Comparison of ENCODE assay signal across 1 cellular context in the genomic region with DNA sequence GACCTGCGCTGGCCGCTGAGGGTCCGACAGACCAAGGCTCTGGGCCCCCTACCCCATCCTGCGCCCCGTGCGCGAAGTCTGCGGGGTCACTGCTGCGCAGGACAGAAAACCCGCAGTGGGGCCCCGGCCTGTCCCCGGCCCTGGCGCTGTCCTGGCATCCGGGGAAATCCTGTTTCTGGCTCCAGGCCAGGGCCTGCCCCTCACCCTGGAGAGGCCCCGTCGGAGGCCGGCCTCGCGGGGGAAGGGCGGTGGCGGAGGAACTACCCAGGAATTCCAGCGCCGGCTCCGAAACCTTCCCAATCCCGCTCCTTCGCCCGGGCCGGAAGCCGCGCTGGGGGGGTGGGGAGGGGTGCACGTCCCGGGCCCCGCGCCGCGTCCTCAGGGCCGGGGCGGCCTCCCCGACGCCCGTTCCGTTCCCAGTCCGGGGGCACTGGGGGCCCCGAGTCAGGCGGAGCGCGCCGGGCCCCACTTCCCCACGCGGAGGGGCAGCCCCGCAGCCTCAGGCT.
TF ChIP-seq lines count a peak whose summit lies in the region.

No MANE protein-coding gene starts in this region.

TF ChIP-seq in HepG2, 621 proteins besides CTCF, POLR2A, EP300 and RAD21 (continued from another document and continues in another):
- TF ChIP-seq SP2 (CRISPR knock-in tag; IDR thresholded peaks at IDR 0.05) (no peak), ZNF557 (CRISPR knock-in tag; IDR thresholded peaks at IDR 0.05) (no peak), HDAC1 (CRISPR knock-in tag; IDR thresholded peaks at IDR 0.05) (no peak), ZNF460 (CRISPR knock-in tag; IDR thresholded peaks at IDR 0.05; ENCODE audit: borderline replicate concordance) (no peak), ZNF816 (CRISPR knock-in tag; IDR thresholded peaks at IDR 0.05; ENCODE audit: borderline replicate concordance) (no peak), ATM (IDR thresholded peaks at IDR 0.05; ENCODE audit: borderline replicate concordance) (no peak), THAP11 (CRISPR knock-in tag; IDR thresholded peaks at IDR 0.05) (no peak), NFE2L1 (CRISPR knock-in tag; IDR thresholded peaks at IDR 0.05; ENCODE audit: borderline replicate concordance) (no peak), ELF1 (CRISPR knock-in tag; IDR thresholded peaks at IDR 0.05) (no peak), SYNCRIP (IDR thresholded peaks at IDR 0.05; ENCODE audit: insufficient read depth, low read depth, low read length) (no peak), ZNF619 (CRISPR knock-in tag; IDR thresholded peaks at IDR 0.05) (no peak), KDM6A (CRISPR knock-in tag; IDR thresholded peaks at IDR 0.05; ENCODE audit: low read depth) (no peak), CENPX (CRISPR knock-in tag; IDR thresholded peaks at IDR 0.05) (no peak), KDM4B (CRISPR knock-in tag; IDR thresholded peaks at IDR 0.05) (no peak), RBM39 (IDR thresholded peaks at IDR 0.05; ENCODE audit: low read depth, low read length, poor library complexity, severe bottlenecking) (peak; percentile 8), MXD4 (CRISPR knock-in tag; IDR thresholded peaks at IDR 0.05) (no peak), HHEX (CRISPR knock-in tag; IDR thresholded peaks at IDR 0.05) (no peak), DR1 (CRISPR knock-in tag; IDR thresholded peaks at IDR 0.05) (no peak), ZNF136 (CRISPR knock-in tag; IDR thresholded peaks at IDR 0.05; ENCODE audit: low read depth) (no peak), ZNF75D (CRISPR knock-in tag; IDR thresholded peaks at IDR 0.05; ENCODE audit: borderline replicate concordance) (no peak), MAZ (IDR thresholded peaks at IDR 0.05; ENCODE audit: borderline replicate concordance, low read depth, low read length) (no peak), MAZ (CRISPR knock-in tag; IDR thresholded peaks at IDR 0.05; ENCODE audit: low read depth) (peak; percentile 47; the same call in 1 of the 2 replicates), ZNF615 (CRISPR knock-in tag; IDR thresholded peaks at IDR 0.05; ENCODE audit: borderline replicate concordance) (no peak), ARNTL (CRISPR knock-in tag; IDR thresholded peaks at IDR 0.05) (no peak), MAFK (conservative IDR thresholded peaks at IDR 0.05 in 1 of 2, IDR thresholded peaks at IDR 0.05 in 1 of 2; ENCODE audit: low read length in 2 of 2) (no peak), ZNF713 (CRISPR knock-in tag; IDR thresholded peaks at IDR 0.05) (no peak)
- TF ChIP-seq, protein P1, sequence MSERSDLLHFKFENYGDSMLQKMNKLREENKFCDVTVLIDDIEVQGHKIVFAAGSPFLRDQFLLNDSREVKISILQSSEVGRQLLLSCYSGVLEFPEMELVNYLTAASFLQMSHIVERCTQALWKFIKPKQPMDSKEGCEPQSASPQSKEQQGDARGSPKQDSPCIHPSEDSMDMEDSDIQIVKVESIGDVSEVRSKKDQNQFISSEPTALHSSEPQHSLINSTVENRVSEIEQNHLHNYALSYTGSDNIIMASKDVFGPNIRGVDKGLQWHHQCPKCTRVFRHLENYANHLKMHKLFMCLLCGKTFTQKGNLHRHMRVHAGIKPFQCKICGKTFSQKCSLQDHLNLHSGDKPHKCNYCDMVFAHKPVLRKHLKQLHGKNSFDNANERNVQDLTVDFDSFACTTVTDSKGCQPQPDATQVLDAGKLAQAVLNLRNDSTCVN (CRISPR knock-in tag; IDR thresholded peaks at IDR 0.05; ENCODE audit: borderline replicate concordance) = no peak
- TF ChIP-seq, protein P2, sequence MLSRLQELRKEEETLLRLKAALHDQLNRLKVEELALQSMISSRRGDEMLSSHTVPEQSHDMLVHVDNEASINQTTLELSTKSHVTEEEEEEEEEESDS (CRISPR knock-in tag; IDR thresholded peaks at IDR 0.05; ENCODE audit: borderline replicate concordance) = no peak
- TF ChIP-seq, protein P3, sequence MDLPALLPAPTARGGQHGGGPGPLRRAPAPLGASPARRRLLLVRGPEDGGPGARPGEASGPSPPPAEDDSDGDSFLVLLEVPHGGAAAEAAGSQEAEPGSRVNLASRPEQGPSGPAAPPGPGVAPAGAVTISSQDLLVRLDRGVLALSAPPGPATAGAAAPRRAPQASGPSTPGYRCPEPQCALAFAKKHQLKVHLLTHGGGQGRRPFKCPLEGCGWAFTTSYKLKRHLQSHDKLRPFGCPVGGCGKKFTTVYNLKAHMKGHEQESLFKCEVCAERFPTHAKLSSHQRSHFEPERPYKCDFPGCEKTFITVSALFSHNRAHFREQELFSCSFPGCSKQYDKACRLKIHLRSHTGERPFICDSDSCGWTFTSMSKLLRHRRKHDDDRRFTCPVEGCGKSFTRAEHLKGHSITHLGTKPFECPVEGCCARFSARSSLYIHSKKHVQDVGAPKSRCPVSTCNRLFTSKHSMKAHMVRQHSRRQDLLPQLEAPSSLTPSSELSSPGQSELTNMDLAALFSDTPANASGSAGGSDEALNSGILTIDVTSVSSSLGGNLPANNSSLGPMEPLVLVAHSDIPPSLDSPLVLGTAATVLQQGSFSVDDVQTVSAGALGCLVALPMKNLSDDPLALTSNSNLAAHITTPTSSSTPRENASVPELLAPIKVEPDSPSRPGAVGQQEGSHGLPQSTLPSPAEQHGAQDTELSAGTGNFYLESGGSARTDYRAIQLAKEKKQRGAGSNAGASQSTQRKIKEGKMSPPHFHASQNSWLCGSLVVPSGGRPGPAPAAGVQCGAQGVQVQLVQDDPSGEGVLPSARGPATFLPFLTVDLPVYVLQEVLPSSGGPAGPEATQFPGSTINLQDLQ (CRISPR knock-in tag; IDR thresholded peaks at IDR 0.05) = no peak
- TF ChIP-seq, protein P4, sequence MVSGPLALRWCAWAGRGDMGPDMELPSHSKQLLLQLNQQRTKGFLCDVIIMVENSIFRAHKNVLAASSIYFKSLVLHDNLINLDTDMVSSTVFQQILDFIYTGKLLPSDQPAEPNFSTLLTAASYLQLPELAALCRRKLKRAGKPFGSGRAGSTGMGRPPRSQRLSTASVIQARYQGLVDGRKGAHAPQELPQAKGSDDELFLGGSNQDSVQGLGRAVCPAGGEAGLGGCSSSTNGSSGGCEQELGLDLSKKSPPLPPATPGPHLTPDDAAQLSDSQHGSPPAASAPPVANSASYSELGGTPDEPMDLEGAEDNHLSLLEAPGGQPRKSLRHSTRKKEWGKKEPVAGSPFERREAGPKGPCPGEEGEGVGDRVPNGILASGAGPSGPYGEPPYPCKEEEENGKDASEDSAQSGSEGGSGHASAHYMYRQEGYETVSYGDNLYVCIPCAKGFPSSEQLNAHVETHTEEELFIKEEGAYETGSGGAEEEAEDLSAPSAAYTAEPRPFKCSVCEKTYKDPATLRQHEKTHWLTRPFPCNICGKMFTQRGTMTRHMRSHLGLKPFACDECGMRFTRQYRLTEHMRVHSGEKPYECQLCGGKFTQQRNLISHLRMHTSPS (CRISPR knock-in tag; IDR thresholded peaks at IDR 0.05; ENCODE audit: low read depth) = no peak
- TF ChIP-seq, protein P5, sequence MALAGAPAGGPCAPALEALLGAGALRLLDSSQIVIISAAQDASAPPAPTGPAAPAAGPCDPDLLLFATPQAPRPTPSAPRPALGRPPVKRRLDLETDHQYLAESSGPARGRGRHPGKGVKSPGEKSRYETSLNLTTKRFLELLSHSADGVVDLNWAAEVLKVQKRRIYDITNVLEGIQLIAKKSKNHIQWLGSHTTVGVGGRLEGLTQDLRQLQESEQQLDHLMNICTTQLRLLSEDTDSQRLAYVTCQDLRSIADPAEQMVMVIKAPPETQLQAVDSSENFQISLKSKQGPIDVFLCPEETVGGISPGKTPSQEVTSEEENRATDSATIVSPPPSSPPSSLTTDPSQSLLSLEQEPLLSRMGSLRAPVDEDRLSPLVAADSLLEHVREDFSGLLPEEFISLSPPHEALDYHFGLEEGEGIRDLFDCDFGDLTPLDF (CRISPR knock-in tag; IDR thresholded peaks at IDR 0.05) = no peak
- TF ChIP-seq, protein P6, sequence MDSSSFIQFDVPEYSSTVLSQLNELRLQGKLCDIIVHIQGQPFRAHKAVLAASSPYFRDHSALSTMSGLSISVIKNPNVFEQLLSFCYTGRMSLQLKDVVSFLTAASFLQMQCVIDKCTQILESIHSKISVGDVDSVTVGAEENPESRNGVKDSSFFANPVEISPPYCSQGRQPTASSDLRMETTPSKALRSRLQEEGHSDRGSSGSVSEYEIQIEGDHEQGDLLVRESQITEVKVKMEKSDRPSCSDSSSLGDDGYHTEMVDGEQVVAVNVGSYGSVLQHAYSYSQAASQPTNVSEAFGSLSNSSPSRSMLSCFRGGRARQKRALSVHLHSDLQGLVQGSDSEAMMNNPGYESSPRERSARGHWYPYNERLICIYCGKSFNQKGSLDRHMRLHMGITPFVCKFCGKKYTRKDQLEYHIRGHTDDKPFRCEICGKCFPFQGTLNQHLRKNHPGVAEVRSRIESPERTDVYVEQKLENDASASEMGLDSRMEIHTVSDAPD (CRISPR knock-in tag; IDR thresholded peaks at IDR 0.05) = no peak
- TF ChIP-seq, protein P7, sequence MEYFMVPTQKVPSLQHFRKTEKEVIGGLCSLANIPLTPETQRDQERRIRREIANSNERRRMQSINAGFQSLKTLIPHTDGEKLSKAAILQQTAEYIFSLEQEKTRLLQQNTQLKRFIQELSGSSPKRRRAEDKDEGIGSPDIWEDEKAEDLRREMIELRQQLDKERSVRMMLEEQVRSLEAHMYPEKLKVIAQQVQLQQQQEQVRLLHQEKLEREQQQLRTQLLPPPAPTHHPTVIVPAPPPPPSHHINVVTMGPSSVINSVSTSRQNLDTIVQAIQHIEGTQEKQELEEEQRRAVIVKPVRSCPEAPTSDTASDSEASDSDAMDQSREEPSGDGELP (IDR thresholded peaks at IDR 0.05; ENCODE audit: borderline replicate concordance, low read depth) = no peak
- TF ChIP-seq, protein P8, sequence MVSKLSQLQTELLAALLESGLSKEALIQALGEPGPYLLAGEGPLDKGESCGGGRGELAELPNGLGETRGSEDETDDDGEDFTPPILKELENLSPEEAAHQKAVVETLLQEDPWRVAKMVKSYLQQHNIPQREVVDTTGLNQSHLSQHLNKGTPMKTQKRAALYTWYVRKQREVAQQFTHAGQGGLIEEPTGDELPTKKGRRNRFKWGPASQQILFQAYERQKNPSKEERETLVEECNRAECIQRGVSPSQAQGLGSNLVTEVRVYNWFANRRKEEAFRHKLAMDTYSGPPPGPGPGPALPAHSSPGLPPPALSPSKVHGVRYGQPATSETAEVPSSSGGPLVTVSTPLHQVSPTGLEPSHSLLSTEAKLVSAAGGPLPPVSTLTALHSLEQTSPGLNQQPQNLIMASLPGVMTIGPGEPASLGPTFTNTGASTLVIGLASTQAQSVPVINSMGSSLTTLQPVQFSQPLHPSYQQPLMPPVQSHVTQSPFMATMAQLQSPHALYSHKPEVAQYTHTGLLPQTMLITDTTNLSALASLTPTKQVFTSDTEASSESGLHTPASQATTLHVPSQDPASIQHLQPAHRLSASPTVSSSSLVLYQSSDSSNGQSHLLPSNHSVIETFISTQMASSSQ (IDR thresholded peaks at IDR 0.05; ENCODE audit: low read depth) = no peak
- TF ChIP-seq, protein P8 (CRISPR knock-in tag; IDR thresholded peaks at IDR 0.05; ENCODE audit: borderline replicate concordance) = no peak
- TF ChIP-seq, protein P9, sequence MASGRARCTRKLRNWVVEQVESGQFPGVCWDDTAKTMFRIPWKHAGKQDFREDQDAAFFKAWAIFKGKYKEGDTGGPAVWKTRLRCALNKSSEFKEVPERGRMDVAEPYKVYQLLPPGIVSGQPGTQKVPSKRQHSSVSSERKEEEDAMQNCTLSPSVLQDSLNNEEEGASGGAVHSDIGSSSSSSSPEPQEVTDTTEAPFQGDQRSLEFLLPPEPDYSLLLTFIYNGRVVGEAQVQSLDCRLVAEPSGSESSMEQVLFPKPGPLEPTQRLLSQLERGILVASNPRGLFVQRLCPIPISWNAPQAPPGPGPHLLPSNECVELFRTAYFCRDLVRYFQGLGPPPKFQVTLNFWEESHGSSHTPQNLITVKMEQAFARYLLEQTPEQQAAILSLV (CRISPR knock-in tag; IDR thresholded peaks at IDR 0.05; ENCODE audit: borderline replicate concordance) = no peak
- TF ChIP-seq, protein P10, sequence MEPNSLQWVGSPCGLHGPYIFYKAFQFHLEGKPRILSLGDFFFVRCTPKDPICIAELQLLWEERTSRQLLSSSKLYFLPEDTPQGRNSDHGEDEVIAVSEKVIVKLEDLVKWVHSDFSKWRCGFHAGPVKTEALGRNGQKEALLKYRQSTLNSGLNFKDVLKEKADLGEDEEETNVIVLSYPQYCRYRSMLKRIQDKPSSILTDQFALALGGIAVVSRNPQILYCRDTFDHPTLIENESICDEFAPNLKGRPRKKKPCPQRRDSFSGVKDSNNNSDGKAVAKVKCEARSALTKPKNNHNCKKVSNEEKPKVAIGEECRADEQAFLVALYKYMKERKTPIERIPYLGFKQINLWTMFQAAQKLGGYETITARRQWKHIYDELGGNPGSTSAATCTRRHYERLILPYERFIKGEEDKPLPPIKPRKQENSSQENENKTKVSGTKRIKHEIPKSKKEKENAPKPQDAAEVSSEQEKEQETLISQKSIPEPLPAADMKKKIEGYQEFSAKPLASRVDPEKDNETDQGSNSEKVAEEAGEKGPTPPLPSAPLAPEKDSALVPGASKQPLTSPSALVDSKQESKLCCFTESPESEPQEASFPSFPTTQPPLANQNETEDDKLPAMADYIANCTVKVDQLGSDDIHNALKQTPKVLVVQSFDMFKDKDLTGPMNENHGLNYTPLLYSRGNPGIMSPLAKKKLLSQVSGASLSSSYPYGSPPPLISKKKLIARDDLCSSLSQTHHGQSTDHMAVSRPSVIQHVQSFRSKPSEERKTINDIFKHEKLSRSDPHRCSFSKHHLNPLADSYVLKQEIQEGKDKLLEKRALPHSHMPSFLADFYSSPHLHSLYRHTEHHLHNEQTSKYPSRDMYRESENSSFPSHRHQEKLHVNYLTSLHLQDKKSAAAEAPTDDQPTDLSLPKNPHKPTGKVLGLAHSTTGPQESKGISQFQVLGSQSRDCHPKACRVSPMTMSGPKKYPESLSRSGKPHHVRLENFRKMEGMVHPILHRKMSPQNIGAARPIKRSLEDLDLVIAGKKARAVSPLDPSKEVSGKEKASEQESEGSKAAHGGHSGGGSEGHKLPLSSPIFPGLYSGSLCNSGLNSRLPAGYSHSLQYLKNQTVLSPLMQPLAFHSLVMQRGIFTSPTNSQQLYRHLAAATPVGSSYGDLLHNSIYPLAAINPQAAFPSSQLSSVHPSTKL (CRISPR knock-in tag; IDR thresholded peaks at IDR 0.05) = 0 out of 2 replicates have a peak, but pooled peaks have one; percentile 23
- TF ChIP-seq, protein P11, sequence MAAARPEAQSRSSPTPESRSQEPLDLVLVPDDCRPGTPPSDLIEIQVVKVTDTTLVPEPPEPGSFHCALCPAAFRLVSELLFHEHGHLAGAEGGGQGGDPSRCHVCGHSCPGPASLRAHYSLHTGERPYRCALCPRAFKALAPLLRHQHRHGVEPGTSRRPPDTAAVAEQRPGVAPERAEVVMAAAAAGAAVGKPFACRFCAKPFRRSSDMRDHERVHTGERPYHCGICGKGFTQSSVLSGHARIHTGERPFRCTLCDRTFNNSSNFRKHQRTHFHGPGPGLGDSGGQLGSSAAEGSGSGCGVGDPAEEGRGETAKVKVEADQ (CRISPR knock-in tag; IDR thresholded peaks at IDR 0.05; ENCODE audit: borderline replicate concordance) = no peak
